7 cellular contexts compared by ENCODE assay signal in genomic region chr9:133955821-133956411, GRCh38. TPM values are rescaled to one million over a fixed set of nuclear protein-coding genes. Genes with fewer than 3 reads are reported as not detected.
DNase-seq lines count a peak whose midpoint lies in the region; ATAC-seq and TF ChIP-seq lines count a peak whose summit lies in the region.

No MANE protein-coding gene starts in this region.

- peak overlapping the region; percentile 82 for H3K27ac Mint-ChIP-seq in T-helper 17 cell
- H3K27ac Mint-ChIP-seq in effector memory CD8-positive, alpha-beta T cell = peak overlapping the region in 1 of 2 donors; percentile 87
- no peak overlapping the region for H3K27ac Mint-ChIP-seq in neural crest cell (ENCODE audit: unreplicated experiment)

- H3K4me3 Mint-ChIP-seq in T-helper 17 cell (peak overlapping the region; percentile 83), neural crest cell (peak overlapping the region; percentile 80)
- H3K4me3 Mint-ChIP-seq in effector memory CD8-positive, alpha-beta T cell = peak overlapping the region; percentile 60 to 83

- peak; percentile 24 for TF ChIP-seq CTCF in neural crest cell (conservative IDR thresholded peaks at IDR 0.05)

- H3K9me3 ChIP-seq in T-helper 17 cell (ENCODE audit: control insufficient read depth, low read length, poor library complexity, severe bottlenecking) = no peaks in the 10 kb centered on the region

- H3K27me3 Mint-ChIP-seq in T-helper 17 cell (no peaks in the 10 kb centered on the region), neural crest cell (ENCODE audit: low read depth) (no peaks in the 10 kb centered on the region)
- H3K27me3 Mint-ChIP-seq in effector memory CD8-positive, alpha-beta T cell = peaks cover 0 to 8% of the 10 kb centered on the region in 2 donors

- H3K4me1 Mint-ChIP-seq in T-helper 17 cell (peaks cover 22% of the 10 kb centered on the region), neural crest cell (peaks cover 63% of the 10 kb centered on the region)
- H3K4me1 Mint-ChIP-seq in effector memory CD8-positive, alpha-beta T cell (ENCODE audit: low read depth in 2 of 2) = peaks cover 9 to 31% of the 10 kb centered on the region in 2 donors

- H3K36me3 Mint-ChIP-seq in T-helper 17 cell (ENCODE audit: low read depth) (no peaks in the 10 kb centered on the region), neural crest cell (ENCODE audit: low read depth) (no peaks in the 10 kb centered on the region)
- no peaks in the 10 kb centered on the region for H3K36me3 Mint-ChIP-seq in effector memory CD8-positive, alpha-beta T cell (ENCODE audit: insufficient read depth)

- DNase-seq in GM19238 (ENCODE audit: insufficient read length, low spot score) = peak; percentile 81
- no peak for DNase-seq in T-helper 17 cell
- peak in 2 of 3 experiments; percentile 10 to 17 for DNase-seq in effector memory CD8-positive, alpha-beta T cell
- DNase-seq in neural crest cell (ENCODE audit: low read depth, low spot score) = peak; percentile 52
- no peak for DNase-seq in mucosa of gallbladder (ENCODE audit: low spot score)
- no peak for DNase-seq in HCEC 1CT

- ATAC-seq in T-helper 17 cell (peak; percentile 68), HG02610 (IDR thresholded peaks at IDR 0.05; ENCODE audit: unreplicated experiment) (no peak)
- peak; percentile 61 for ATAC-seq in effector memory CD8-positive, alpha-beta T cell (replicated peaks)

- H3K9me3 Mint-ChIP-seq in effector memory CD8-positive, alpha-beta T cell = no peaks in the 10 kb centered on the region
- H3K9me3 Mint-ChIP-seq in neural crest cell = no peaks in the 10 kb centered on the region

RNA-seq across cellular contexts. Expression of gene VAV2, which starts 36.2 kb away (rescaled TPM):
- total RNA-seq in T-helper 17 cell (1 to 10 TPM; 3.5 to 5.5 TPM), neural crest cell (40.6 and 47.0 TPM in 2 replicates), mucosa of gallbladder (64.4 TPM)

Comparison
In these comparisons a context has a peak if more than half of its experiments do, and no peak if none do; other contexts are left out.
1. DNase-seq: peak in GM19238 (single experiment), effector memory CD8-positive, alpha-beta T cell (2 of 3) and neural crest cell (single experiment); none in T-helper 17 cell (0 of 3), mucosa of gallbladder (single experiment) and HCEC 1CT (single experiment).
2. Peak in every context shown above with its lines, with median percentiles within 50 percentile points of each other: H3K4me3 Mint-ChIP-seq.